ENCODE assay signal across 1 cellular context in the genomic region with DNA sequence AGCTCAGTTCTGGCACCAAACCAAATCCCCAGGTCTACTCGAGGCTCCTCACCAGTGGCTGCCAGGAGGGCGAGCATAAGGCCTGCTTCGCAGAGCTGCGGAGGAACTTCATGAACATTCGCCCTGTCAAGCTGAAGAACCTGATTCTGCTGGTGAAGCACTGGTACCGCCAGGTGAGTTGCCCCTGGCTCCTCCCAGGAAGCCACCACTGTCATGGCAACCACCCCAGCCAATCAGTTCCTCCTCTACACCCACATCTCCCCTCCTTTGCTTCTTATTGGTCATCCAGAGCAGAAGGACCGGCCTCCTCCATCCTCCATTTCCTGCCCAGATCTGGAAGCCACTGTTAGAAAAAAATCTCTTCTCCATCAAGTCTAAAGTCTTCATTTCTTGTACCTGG.
A peak's percentile ranks its signal among the peaks of the same experiment; 100 is the strongest.
TF ChIP-seq lines count a peak whose summit lies in the region.

No MANE protein-coding gene starts in this region.

TF ChIP-seq in GM12878, 131 proteins besides CTCF, POLR2A, EP300 and RAD21:
- TF ChIP-seq FOS (IDR thresholded peaks at IDR 0.05; ENCODE audit: borderline replicate concordance, extremely low read depth, insufficient read length): no peak
- no peak for TF ChIP-seq SKIL (IDR thresholded peaks at IDR 0.05; ENCODE audit: low read depth, poor library complexity, severe bottlenecking)
- peak; percentile 21 for TF ChIP-seq SP1 (IDR thresholded peaks at IDR 0.05; ENCODE audit: low read depth, low read length)
- peak; percentile 63 for TF ChIP-seq GABPA (IDR thresholded peaks at IDR 0.05; ENCODE audit: low read depth)
